In the genomic region with DNA sequence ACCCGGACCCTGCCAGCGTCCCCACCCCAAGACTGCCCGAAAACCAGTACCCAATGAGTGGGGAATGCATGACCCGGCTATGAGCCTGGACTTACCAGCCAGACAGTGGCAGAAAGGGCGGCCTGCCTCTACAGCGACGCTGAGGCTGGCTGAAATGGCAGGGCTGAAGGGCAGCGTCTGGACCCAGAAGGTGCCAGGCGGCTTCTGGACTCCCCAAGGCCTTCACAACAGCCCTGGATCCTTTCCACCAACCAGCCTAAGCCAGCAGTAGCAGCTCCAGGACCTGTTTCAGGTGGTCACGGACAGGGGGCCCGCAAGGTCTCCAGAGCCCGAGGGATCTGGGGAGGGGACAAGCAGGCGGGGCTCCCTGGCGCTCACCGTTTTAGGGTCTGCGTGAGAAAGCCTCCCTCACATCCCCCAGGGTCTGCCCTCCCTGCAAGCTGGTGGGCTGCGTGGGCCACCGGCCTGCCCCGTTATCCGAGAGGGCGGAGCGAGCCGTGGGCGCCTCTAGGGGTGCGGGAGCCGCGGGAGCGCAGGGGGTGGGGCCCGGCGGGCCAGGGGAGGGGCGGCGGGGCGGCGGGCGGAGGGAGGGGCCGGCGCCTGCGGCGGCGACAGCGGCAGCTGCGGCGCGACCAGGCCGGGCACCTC, we compare ENCODE assay signal across 8 cellular contexts. TPM values are rescaled to one million over a fixed set of nuclear protein-coding genes. Genes with fewer than 3 reads are reported as not detected.
DNase-seq lines count a peak whose midpoint lies in the region; ATAC-seq and TF ChIP-seq lines count a peak whose summit lies in the region.

A gene with protein sequence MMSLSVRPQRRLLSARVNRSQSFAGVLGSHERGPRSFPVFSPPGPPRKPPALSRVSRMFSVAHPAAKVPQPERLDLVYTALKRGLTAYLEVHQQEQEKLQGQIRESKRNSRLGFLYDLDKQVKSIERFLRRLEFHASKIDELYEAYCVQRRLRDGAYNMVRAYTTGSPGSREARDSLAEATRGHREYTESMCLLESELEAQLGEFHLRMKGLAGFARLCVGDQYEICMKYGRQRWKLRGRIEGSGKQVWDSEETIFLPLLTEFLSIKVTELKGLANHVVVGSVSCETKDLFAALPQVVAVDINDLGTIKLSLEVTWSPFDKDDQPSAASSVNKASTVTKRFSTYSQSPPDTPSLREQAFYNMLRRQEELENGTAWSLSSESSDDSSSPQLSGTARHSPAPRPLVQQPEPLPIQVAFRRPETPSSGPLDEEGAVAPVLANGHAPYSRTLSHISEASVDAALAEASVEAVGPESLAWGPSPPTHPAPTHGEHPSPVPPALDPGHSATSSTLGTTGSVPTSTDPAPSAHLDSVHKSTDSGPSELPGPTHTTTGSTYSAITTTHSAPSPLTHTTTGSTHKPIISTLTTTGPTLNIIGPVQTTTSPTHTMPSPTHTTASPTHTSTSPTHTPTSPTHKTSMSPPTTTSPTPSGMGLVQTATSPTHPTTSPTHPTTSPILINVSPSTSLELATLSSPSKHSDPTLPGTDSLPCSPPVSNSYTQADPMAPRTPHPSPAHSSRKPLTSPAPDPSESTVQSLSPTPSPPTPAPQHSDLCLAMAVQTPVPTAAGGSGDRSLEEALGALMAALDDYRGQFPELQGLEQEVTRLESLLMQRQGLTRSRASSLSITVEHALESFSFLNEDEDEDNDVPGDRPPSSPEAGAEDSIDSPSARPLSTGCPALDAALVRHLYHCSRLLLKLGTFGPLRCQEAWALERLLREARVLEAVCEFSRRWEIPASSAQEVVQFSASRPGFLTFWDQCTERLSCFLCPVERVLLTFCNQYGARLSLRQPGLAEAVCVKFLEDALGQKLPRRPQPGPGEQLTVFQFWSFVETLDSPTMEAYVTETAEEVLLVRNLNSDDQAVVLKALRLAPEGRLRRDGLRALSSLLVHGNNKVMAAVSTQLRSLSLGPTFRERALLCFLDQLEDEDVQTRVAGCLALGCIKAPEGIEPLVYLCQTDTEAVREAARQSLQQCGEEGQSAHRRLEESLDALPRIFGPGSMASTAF (plus strand): TSS at position 608 of the 648 bp plus-strand sequence. CDS start 9,618 bp downstream, outside the sequence.

- peak within 1 kb of the TSS; percentile 68 for H4K8ac ChIP-seq in neuronal stem cell (ENCODE audit: low read depth, low read length)

- H3K9me3 ChIP-seq in OCI-LY3 (ENCODE audit: insufficient read depth, low read length): no peaks in the 10 kb centered on the region
- H3K9me3 ChIP-seq in neuronal stem cell (replicated peaks in 1 of 2; ENCODE audit: control insufficient read depth in 2 of 2, insufficient read depth in 1 of 2, low read depth in 1 of 2, low read length in 2 of 2): no peaks in the 10 kb centered on the region

- peaks cover 2% of the 10 kb centered on the region for H3K27me3 Mint-ChIP-seq in activated naive CD8-positive, alpha-beta T cell

- peak within 1 kb of the TSS; percentile 1 for H2BK12ac ChIP-seq in neuronal stem cell (ENCODE audit: low read length)

- no peaks in the 10 kb centered on the region for H3K9me3 Mint-ChIP-seq in activated naive CD8-positive, alpha-beta T cell (ENCODE audit: low read depth)

- no peak within 1 kb of the TSS for H2BK15ac ChIP-seq in neuronal stem cell (ENCODE audit: low read length)

- peak within 1 kb of the TSS; percentile 89 for H3K23ac ChIP-seq in neuronal stem cell (ENCODE audit: low read depth, low read length, poor library complexity)

- H3K18ac ChIP-seq in neuronal stem cell (ENCODE audit: low read length): peak within 1 kb of the TSS; percentile 94

- H3K9ac ChIP-seq in OCI-LY3 (ENCODE audit: low read length) (peak within 1 kb of the TSS; percentile 97), neuronal stem cell (ENCODE audit: low read depth, low read length, poor library complexity) (peak within 1 kb of the TSS; percentile 88)

- H2AFZ ChIP-seq in OCI-LY3 (ENCODE audit: low read depth, low read length): no peak within 1 kb of the TSS; the same call in 1 of the 2 replicates
- H2AFZ ChIP-seq in neuronal stem cell (ENCODE audit: low read length): peak within 1 kb of the TSS; percentile 96

- peaks cover 20% of the 10 kb centered on the region for H4K20me1 ChIP-seq in OCI-LY3 (ENCODE audit: insufficient read depth, low read length)

- H3K79me2 ChIP-seq in OCI-LY3 (ENCODE audit: low read length): peaks cover 41% of the 10 kb centered on the region

- H3K36me3 ChIP-seq in OCI-LY3 (replicated peaks; ENCODE audit: low read depth, low read length) (peaks cover 7% of the 10 kb centered on the region), neuronal stem cell (replicated peaks in 1 of 2; ENCODE audit: control insufficient read depth in 2 of 2, insufficient read depth in 2 of 2, low read length in 2 of 2) (peaks cover 0 to 4% of the 10 kb centered on the region in 2 donors)

- H3K4me1 ChIP-seq in OCI-LY3 (ENCODE audit: low read length) (peaks cover 25% of the 10 kb centered on the region), neuronal stem cell (ENCODE audit: control insufficient read depth in 2 of 2, insufficient read depth in 1 of 2, low read depth in 1 of 2, low read length in 2 of 2) (peaks cover 17 to 20% of the 10 kb centered on the region in 2 donors)

- H3K79me1 ChIP-seq in neuronal stem cell (ENCODE audit: low read depth, low read length): peaks cover 2% of the 10 kb centered on the region

- no CpG with 5 or more reads among the region's 45 CpGs for WGBS in neuronal stem cell (ENCODE audit: extremely low coverage in 2 of 2, insufficient read length in 2 of 2, insufficient replicate concordance in 1 of 2), 2 donors

- no peak for TF ChIP-seq CTCF in OCI-LY3 (IDR thresholded peaks at IDR 0.05; ENCODE audit: low read depth, low read length)

- no peak within 1 kb of the TSS for H3K27ac Mint-ChIP-seq in activated naive CD8-positive, alpha-beta T cell

- no peak within 1 kb of the TSS for H4K91ac ChIP-seq in neuronal stem cell (ENCODE audit: low read depth, low read length, poor library complexity)

- H3K27me3 ChIP-seq in OCI-LY3 (ENCODE audit: low read depth, low read length) (no peaks in the 10 kb centered on the region), neuronal stem cell (ENCODE audit: control insufficient read depth in 3 of 3, insufficient read depth in 3 of 3, low read depth in 1 of 3, low read length in 3 of 3) (peaks cover 4 to 54% (median 17%) of the 10 kb centered on the region in 3 experiments)

- peak within 1 kb of the TSS; percentile 79 for H2BK5ac ChIP-seq in neuronal stem cell (ENCODE audit: low read length)

- peaks cover 19% of the 10 kb centered on the region for H3K4me1 Mint-ChIP-seq in activated naive CD8-positive, alpha-beta T cell (ENCODE audit: low read depth)

- H3K14ac ChIP-seq in neuronal stem cell (ENCODE audit: low read length): peak within 1 kb of the TSS; percentile 91

- peak within 1 kb of the TSS; percentile 95 for H3K4me3 ChIP-seq in OCI-LY3 (ENCODE audit: low read length)
- peak within 1 kb of the TSS; percentile 89 to 96 for H3K4me3 ChIP-seq in neuronal stem cell (ENCODE audit: low read length in 2 of 2)

- no peak for ATAC-seq in GM21360 (IDR thresholded peaks at IDR 0.05; ENCODE audit: unreplicated experiment)

- DNase-seq in SKM-1 treated with dmso at 0.1 percent for 144 hours (lab: John Stamatoyannopoulos, UW; ENCODE audit: unreplicated experiment) (peak; percentile 24), SKM-1 (lab: John Stamatoyannopoulos, UW; ENCODE audit: unreplicated experiment) (no peak), glomerular endothelial cell (ENCODE audit: extremely low read depth, low read depth, low spot score) (no peak), neuronal stem cell (ENCODE audit: low spot score) (peak; percentile 49), GF-D8 (lab: John Stamatoyannopoulos, UW) (no peak)

- H3K4me3 Mint-ChIP-seq in activated naive CD8-positive, alpha-beta T cell: peak within 1 kb of the TSS; percentile 86

- H3K27ac ChIP-seq in OCI-LY3 (ENCODE audit: low read length): peak within 1 kb of the TSS; percentile 61
- peak within 1 kb of the TSS; percentile 2 for H3K27ac ChIP-seq in neuronal stem cell (replicated peaks; ENCODE audit: low read length)

- H3K4me2 ChIP-seq in OCI-LY3 (ENCODE audit: low read length) (peak within 1 kb of the TSS; percentile 97), neuronal stem cell (ENCODE audit: insufficient read depth, low read length, poor library complexity, severe bottlenecking) (peak within 1 kb of the TSS; percentile 97)

- peak within 1 kb of the TSS; percentile 0 for H2BK120ac ChIP-seq in neuronal stem cell (ENCODE audit: low read depth, low read length)

- peak within 1 kb of the TSS; percentile 89 for H2AK5ac ChIP-seq in neuronal stem cell (ENCODE audit: low read depth, low read length)

- H3K4ac ChIP-seq in neuronal stem cell (ENCODE audit: low read length): no peak within 1 kb of the TSS

- H3K36me3 Mint-ChIP-seq in activated naive CD8-positive, alpha-beta T cell: no peaks in the 10 kb centered on the region

RNA-seq across cellular contexts. Expression of the gene that starts here (rescaled TPM):
- total RNA-seq in glomerular endothelial cell: 132 and 181 TPM in 2 replicates
- 23.0 TPM for polyA plus RNA-seq in neuronal stem cell (2013, experiment 1 of 2)
- polyA plus RNA-seq in neuronal stem cell (2013, experiment 2 of 2): 23.4 TPM

Comparison
In these comparisons a context has a peak if more than half of its experiments do, and no peak if none do; other contexts are left out.
1. DNase-seq: peak in SKM-1 treated with dmso at 0.1 percent for 144 hours (single experiment) and neuronal stem cell (single experiment); none in SKM-1 (single experiment), glomerular endothelial cell (single experiment) and GF-D8 (single experiment).